ENCODE assay signal across 20 cellular contexts in the genomic region with DNA sequence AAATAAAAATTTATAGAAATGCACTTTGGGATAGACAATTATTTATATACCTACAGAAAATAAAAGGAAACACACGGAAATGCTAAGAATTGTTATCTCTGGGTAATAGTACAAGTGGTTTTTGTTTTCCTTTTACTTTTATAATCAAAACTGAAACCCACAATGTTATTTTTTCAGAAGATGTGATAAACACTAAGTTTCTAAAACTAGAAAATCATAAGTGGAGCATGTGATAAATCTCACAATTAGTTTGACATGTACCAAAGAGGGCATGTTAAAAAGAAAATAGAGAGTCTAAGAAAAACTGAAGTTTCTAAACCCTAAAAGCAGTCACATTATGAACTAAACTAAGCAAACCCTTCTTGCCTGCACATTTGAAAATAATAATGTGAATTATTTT.
DNase-seq lines count a peak whose midpoint lies in the region; ATAC-seq lines count a peak whose summit lies in the region.
"Had no signal": no experiment of that assay in that cellular context is flagged by ENCODE, and none has a peak within 500 bp of the region (broad histone marks: within the 10 kb centered on the region; RNA-seq: fewer than 3 reads in every experiment).

No MANE protein-coding gene starts in this region.

- no CpG with 5 or more reads among the region's 1 CpG for whole genome bisulfite sequencing in mesenchymal stem cell

- H3K27ac ChIP-seq in mesenchymal stem cell (ENCODE audit: low read length, poor library complexity, severe bottlenecking) = no peak overlapping the region
- H3K27ac ChIP-seq: 22Rv1, RWPE1 had no signal

- H2BK15ac ChIP-seq in mesenchymal stem cell (ENCODE audit: low read depth, poor library complexity, severe bottlenecking) = no peak overlapping the region

- no peak overlapping the region for H3K4ac ChIP-seq in mesenchymal stem cell (ENCODE audit: low read depth in 1 of 2, low read length in 2 of 2)

- no peak overlapping the region for H3K18ac ChIP-seq in mesenchymal stem cell (ENCODE audit: low read depth in 1 of 2, low read length in 2 of 2)

- no peaks in the 10 kb centered on the region for H3K27me3 Mint-ChIP-seq in activated CD4-positive, alpha-beta T cell treated with anti-CD3 and anti-CD28 coated beads, Interleukin-2, amount 10 ng/mL, durations not matched to agents 7 days and 5 days
- H3K27me3 Mint-ChIP-seq in activated CD4-positive, alpha-beta T cell treated with anti-CD3 and anti-CD28 coated beads for 36 hours = no peaks in the 10 kb centered on the region
- H3K27me3 Mint-ChIP-seq: activated B cell treated with CpG ODN at 0.5 μM for 24 hours; activated naive CD8-positive, alpha-beta T cell treated with anti-CD3 and anti-CD28 coated beads for 36 hours; T-cell had no signal

- no peaks in the 10 kb centered on the region for H3K9me3 Mint-ChIP-seq in activated CD4-positive, alpha-beta T cell treated with anti-CD3 and anti-CD28 coated beads, Interleukin-2, amount 10 ng/mL, durations not matched to agents 7 days and 5 days
- H3K9me3 Mint-ChIP-seq in activated CD4-positive, alpha-beta T cell treated with anti-CD3 and anti-CD28 coated beads for 36 hours (ENCODE audit: low read depth) = no peaks in the 10 kb centered on the region
- H3K9me3 Mint-ChIP-seq: activated B cell treated with CpG ODN at 0.5 μM for 24 hours; activated naive CD8-positive, alpha-beta T cell treated with anti-CD3 and anti-CD28 coated beads for 36 hours; H9; T-cell had no signal

- POLR2A ChIA-PET in activated CD4-positive, alpha-beta T cell treated with anti-CD3 and anti-CD28 coated beads, Interleukin-2, amount 10 ng/mL, durations not matched to agents 7 days and 5 days (lab: Charles Lee) = no interaction called here
- POLR2A ChIA-PET in activated CD4-positive, alpha-beta T cell treated with anti-CD3 and anti-CD28 coated beads for 36 hours (lab: Charles Lee) = no interaction called here

- H3K4me1 Mint-ChIP-seq in activated CD4-positive, alpha-beta T cell treated with anti-CD3 and anti-CD28 coated beads, Interleukin-2, amount 10 ng/mL, durations not matched to agents 7 days and 5 days = peaks cover 40% of the 10 kb centered on the region
- H3K4me1 Mint-ChIP-seq in activated CD4-positive, alpha-beta T cell treated with anti-CD3 and anti-CD28 coated beads for 36 hours = peaks cover 35% of the 10 kb centered on the region

- no peak overlapping the region for H2AK5ac ChIP-seq in mesenchymal stem cell (ENCODE audit: low read length, severe bottlenecking)

- H4K8ac ChIP-seq in mesenchymal stem cell (ENCODE audit: low read length) = no peak overlapping the region

- no peak overlapping the region for H3K4me2 ChIP-seq in mesenchymal stem cell (ENCODE audit: low read length, poor library complexity, severe bottlenecking)

- H3K14ac ChIP-seq in mesenchymal stem cell (ENCODE audit: low read length in 2 of 2) = no peak overlapping the region

- no peak overlapping the region for H4K91ac ChIP-seq in mesenchymal stem cell (ENCODE audit: low read length)

- H3K4me3 Mint-ChIP-seq in activated CD4-positive, alpha-beta T cell treated with anti-CD3 and anti-CD28 coated beads, Interleukin-2, amount 10 ng/mL, durations not matched to agents 7 days and 5 days = no peak overlapping the region
- no peak overlapping the region for H3K4me3 Mint-ChIP-seq in activated CD4-positive, alpha-beta T cell treated with anti-CD3 and anti-CD28 coated beads for 36 hours
- H3K4me3 Mint-ChIP-seq: activated B cell treated with CpG ODN at 0.5 μM for 24 hours; activated naive CD8-positive, alpha-beta T cell treated with anti-CD3 and anti-CD28 coated beads for 36 hours; H9; T-cell had no signal

- no peaks in the 10 kb centered on the region for H3K27me3 ChIP-seq in mesenchymal stem cell (ENCODE audit: control insufficient read depth in 1 of 2, insufficient read depth in 1 of 2, low read length in 2 of 2)

- H3K4me3 ChIP-seq in mesenchymal stem cell (ENCODE audit: insufficient read depth in 1 of 2, low read depth in 1 of 2, low read length in 2 of 2) = no peak overlapping the region

- peaks cover 47% of the 10 kb centered on the region for H3K36me3 Mint-ChIP-seq in activated CD4-positive, alpha-beta T cell treated with anti-CD3 and anti-CD28 coated beads, Interleukin-2, amount 10 ng/mL, durations not matched to agents 7 days and 5 days (ENCODE audit: low read depth)
- peaks cover 45% of the 10 kb centered on the region for H3K36me3 Mint-ChIP-seq in activated CD4-positive, alpha-beta T cell treated with anti-CD3 and anti-CD28 coated beads for 36 hours (ENCODE audit: low read depth)

- intact Hi-C loops in activated CD4-positive, alpha-beta T cell treated with anti-CD3 and anti-CD28 coated beads for 36 hours (cut with DNase I, micrococcal nuclease) = no loop called here

- H3K79me1 ChIP-seq in mesenchymal stem cell (replicated peaks; ENCODE audit: low read length, poor library complexity, severe bottlenecking) = no peaks in the 10 kb centered on the region

- no peak overlapping the region for H2BK5ac ChIP-seq in mesenchymal stem cell (ENCODE audit: low read depth, low read length, poor library complexity, severe bottlenecking)

- peaks cover 0 to 33% of the 10 kb centered on the region in 2 experiments for H3K36me3 ChIP-seq in mesenchymal stem cell (ENCODE audit: control insufficient read depth in 1 of 2, insufficient read depth in 2 of 2, low read depth in 1 of 2, low read length in 2 of 2)

- no peak overlapping the region for H3K23ac ChIP-seq in mesenchymal stem cell (ENCODE audit: low read length in 2 of 2)

- H3K27ac Mint-ChIP-seq in activated CD4-positive, alpha-beta T cell treated with anti-CD3 and anti-CD28 coated beads, Interleukin-2, amount 10 ng/mL, durations not matched to agents 7 days and 5 days = peak overlapping the region; percentile 55
- no peak overlapping the region for H3K27ac Mint-ChIP-seq in activated CD4-positive, alpha-beta T cell treated with anti-CD3 and anti-CD28 coated beads for 36 hours
- H3K27ac Mint-ChIP-seq: activated B cell treated with CpG ODN at 0.5 μM for 24 hours; activated naive CD8-positive, alpha-beta T cell treated with anti-CD3 and anti-CD28 coated beads for 36 hours; H9; T-cell had no signal

- no peak overlapping the region for H2AFZ ChIP-seq in mesenchymal stem cell (ENCODE audit: low read depth, low read length)

- no peaks in the 10 kb centered on the region for H3K4me1 ChIP-seq in mesenchymal stem cell (ENCODE audit: control insufficient read depth, insufficient read depth, low read depth, low read length)

- DNase-seq in activated CD4-positive, alpha-beta T cell treated with anti-CD3 and anti-CD28 coated beads, Interleukin-2, amount 10 ng/mL, durations not matched to agents 7 days and 5 days = no peak
- DNase-seq in activated CD4-positive, alpha-beta T cell treated with anti-CD3 and anti-CD28 coated beads for 36 hours = no peak
- DNase-seq in mesenchymal stem cell (peak; percentile 12), pons (ENCODE audit: low spot score) (no peak), retina (no peak)
- DNase-seq: activated B cell treated with CpG ODN at 0.5 μM for 24 hours; activated CD8-positive, alpha-beta memory T cell treated with anti-CD3 and anti-CD28 coated beads, Interleukin-2, amount 50 U/mL, for 4 hours; activated naive CD8-positive, alpha-beta T cell treated with anti-CD3 and anti-CD28 coated beads for 36 hours; C1 segment of cervical spinal cord; H9; left ventricle myocardium superior; NCI-H187 treated with DMSO at 0.1 percent for 48 hours; NCI-H748 treated with DMSO at 0.1 percent for 48 hours; stimulated activated CD4-positive, alpha-beta T cell treated with anti-CD3 and anti-CD28 coated beads, Interleukin-15, amount 100 ng/mL, for 24 hours; T-cell had no signal

- CTCF ChIA-PET in activated CD4-positive, alpha-beta T cell treated with anti-CD3 and anti-CD28 coated beads, Interleukin-2, amount 10 ng/mL, durations not matched to agents 7 days and 5 days (lab: Charles Lee) = interaction anchor here (1.3 kb wide), 1 partner anchor 10 kb away, joined by 3 read pairs; no protein-coding TSS in a partner anchor
- CTCF ChIA-PET in activated CD4-positive, alpha-beta T cell treated with anti-CD3 and anti-CD28 coated beads for 36 hours (lab: Charles Lee) = interaction anchor here (0.6 to 1.8 kb wide), 5 partner anchors 10 to 248 kb away, joined by 3 to 6 read pairs (median 3); no protein-coding TSS in a partner anchor

- no peak overlapping the region for H2BK12ac ChIP-seq in mesenchymal stem cell (ENCODE audit: low read length in 2 of 2)

- no peak overlapping the region for H3K9ac ChIP-seq in mesenchymal stem cell (ENCODE audit: low read length)

- no peaks in the 10 kb centered on the region for H3K9me3 ChIP-seq in mesenchymal stem cell (ENCODE audit: control insufficient read depth, low read length)

- no peak for ATAC-seq in activated CD4-positive, alpha-beta T cell treated with anti-CD3 and anti-CD28 coated beads for 36 hours
- ATAC-seq in GM21619 (IDR thresholded peaks at IDR 0.05; ENCODE audit: unreplicated experiment) (peak; percentile 56), HG03354 (IDR thresholded peaks at IDR 0.05; ENCODE audit: poor library complexity, severe bottlenecking, unreplicated experiment) (peak; percentile 67), HG03378 (IDR thresholded peaks at IDR 0.05; ENCODE audit: unreplicated experiment) (no peak)
- ATAC-seq: left ventricle myocardium superior, T-cell had no signal

- no peak overlapping the region for H2BK120ac ChIP-seq in mesenchymal stem cell (ENCODE audit: low read depth, low read length)

Comparison
In these comparisons a context has a peak if more than half of its experiments do, and no peak if none do; other contexts are left out.
1. ATAC-seq: peak in GM21619 (single experiment) and HG03354 (single experiment); none in activated CD4-positive, alpha-beta T cell treated with anti-CD3 and anti-CD28 coated beads for 36 hours (single experiment) and HG03378 (single experiment).